Comparison of ENCODE assay signal across 1 cellular context in the genomic region with DNA sequence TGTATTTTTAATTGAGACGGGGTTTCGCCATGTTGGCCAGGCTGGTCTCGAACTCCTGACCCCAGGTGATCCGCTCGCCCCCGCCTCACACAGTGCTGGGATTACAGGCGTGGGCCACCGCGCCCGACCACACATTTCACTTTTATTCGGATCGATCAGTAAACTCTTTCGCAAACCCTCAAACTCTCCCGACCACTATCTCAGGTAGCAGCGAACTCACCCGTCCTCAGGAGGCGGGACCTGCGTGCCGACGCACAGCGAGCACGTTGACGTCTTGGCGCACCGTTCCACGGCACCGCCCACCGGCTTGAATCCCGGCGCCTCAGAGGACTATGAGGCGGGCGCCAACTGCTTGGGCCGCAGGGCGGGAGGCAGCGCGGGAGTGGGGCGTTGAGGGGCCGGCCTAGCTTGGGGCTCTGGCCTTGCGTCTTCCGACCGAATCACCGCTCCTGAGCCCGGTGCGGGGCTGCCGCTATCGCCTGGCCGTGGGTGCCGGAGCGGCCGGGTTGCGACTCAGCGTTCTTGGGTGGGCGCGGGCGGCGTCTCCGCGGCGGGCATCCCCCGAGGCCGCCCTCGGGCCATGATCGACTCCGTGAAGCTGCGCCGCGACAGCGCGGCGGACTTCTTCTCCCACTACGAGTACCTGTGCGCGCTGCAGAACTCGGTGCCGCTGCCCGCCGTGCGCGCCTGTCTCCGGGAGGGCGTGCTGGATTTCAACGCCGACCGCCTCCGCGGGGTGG.
A peak's percentile ranks its signal among the peaks of the same experiment; 100 is the strongest.
TF ChIP-seq lines count a peak whose summit lies in the region.

A gene with protein sequence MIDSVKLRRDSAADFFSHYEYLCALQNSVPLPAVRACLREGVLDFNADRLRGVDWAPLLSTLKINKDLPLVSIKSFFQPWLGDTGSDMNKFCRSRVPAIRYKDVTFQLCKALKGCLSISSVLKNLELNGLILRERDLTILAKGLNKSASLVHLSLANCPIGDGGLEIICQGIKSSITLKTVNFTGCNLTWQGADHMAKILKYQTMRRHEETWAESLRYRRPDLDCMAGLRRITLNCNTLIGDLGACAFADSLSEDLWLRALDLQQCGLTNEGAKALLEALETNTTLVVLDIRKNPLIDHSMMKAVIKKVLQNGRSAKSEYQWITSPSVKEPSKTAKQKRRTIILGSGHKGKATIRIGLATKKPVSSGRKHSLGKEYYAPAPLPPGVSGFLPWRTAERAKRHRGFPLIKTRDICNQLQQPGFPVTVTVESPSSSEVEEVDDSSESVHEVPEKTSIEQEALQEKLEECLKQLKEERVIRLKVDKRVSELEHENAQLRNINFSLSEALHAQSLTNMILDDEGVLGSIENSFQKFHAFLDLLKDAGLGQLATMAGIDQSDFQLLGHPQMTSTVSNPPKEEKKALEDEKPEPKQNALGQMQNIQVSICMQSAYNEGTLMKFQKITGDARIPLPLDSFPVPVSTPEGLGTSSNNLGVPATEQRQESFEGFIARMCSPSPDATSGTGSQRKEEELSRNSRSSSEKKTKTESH (plus strand): TSS at position 305 of the 740 bp plus-strand sequence. CDS start 276 bp downstream, at position 581.

TF ChIP-seq in HepG2, 621 proteins besides CTCF, POLR2A, EP300 and RAD21 (continued from another document and continues in another):
- TF ChIP-seq, protein P1, sequence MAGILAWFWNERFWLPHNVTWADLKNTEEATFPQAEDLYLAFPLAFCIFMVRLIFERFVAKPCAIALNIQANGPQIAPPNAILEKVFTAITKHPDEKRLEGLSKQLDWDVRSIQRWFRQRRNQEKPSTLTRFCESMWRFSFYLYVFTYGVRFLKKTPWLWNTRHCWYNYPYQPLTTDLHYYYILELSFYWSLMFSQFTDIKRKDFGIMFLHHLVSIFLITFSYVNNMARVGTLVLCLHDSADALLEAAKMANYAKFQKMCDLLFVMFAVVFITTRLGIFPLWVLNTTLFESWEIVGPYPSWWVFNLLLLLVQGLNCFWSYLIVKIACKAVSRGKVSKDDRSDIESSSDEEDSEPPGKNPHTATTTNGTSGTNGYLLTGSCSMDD (CRISPR knock-in tag; IDR thresholded peaks at IDR 0.05): no peak
- TF ChIP-seq, protein P2, sequence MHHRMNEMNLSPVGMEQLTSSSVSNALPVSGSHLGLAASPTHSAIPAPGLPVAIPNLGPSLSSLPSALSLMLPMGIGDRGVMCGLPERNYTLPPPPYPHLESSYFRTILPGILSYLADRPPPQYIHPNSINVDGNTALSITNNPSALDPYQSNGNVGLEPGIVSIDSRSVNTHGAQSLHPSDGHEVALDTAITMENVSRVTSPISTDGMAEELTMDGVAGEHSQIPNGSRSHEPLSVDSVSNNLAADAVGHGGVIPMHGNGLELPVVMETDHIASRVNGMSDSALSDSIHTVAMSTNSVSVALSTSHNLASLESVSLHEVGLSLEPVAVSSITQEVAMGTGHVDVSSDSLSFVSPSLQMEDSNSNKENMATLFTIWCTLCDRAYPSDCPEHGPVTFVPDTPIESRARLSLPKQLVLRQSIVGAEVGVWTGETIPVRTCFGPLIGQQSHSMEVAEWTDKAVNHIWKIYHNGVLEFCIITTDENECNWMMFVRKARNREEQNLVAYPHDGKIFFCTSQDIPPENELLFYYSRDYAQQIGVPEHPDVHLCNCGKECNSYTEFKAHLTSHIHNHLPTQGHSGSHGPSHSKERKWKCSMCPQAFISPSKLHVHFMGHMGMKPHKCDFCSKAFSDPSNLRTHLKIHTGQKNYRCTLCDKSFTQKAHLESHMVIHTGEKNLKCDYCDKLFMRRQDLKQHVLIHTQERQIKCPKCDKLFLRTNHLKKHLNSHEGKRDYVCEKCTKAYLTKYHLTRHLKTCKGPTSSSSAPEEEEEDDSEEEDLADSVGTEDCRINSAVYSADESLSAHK (CRISPR knock-in tag; IDR thresholded peaks at IDR 0.05; ENCODE audit: borderline replicate concordance): no peak
- TF ChIP-seq RORA (CRISPR knock-in tag; IDR thresholded peaks at IDR 0.05) (no peak), MED8 (CRISPR knock-in tag; IDR thresholded peaks at IDR 0.05; ENCODE audit: insufficient replicate concordance) (peak; percentile 83), MAFG (CRISPR knock-in tag; IDR thresholded peaks at IDR 0.05) (no peak), FOXK1 (CRISPR knock-in tag; IDR thresholded peaks at IDR 0.05; ENCODE audit: borderline replicate concordance, low read depth) (no peak; the same call in 1 of the 2 replicates), HNRNPLL (IDR thresholded peaks at IDR 0.05; ENCODE audit: low read depth, low read length, poor library complexity, severe bottlenecking) (peak; percentile 81), IKZF4 (CRISPR knock-in tag; IDR thresholded peaks at IDR 0.05; ENCODE audit: borderline replicate concordance, low read depth, not compliant biosample characterization) (peak; percentile 89), ZNF329 (CRISPR knock-in tag; IDR thresholded peaks at IDR 0.05; ENCODE audit: low read depth) (no peak), ZNF747 (CRISPR knock-in tag; IDR thresholded peaks at IDR 0.05; ENCODE audit: borderline replicate concordance) (peak; percentile 35; the same call in 1 of the 2 replicates), ZNF121 (CRISPR knock-in tag; IDR thresholded peaks at IDR 0.05) (peak; percentile 95), ZNF563 (CRISPR knock-in tag; IDR thresholded peaks at IDR 0.05) (peak; percentile 58; the same call in 1 of the 2 replicates), ARNT2 (CRISPR knock-in tag; IDR thresholded peaks at IDR 0.05; ENCODE audit: low read depth) (peak; percentile 71), NR3C1 (CRISPR knock-in tag; IDR thresholded peaks at IDR 0.05) (no peak), TCF7L2 (IDR thresholded peaks at IDR 0.05; ENCODE audit: low read depth, low read length) (no peak), KLF6 (CRISPR knock-in tag; IDR thresholded peaks at IDR 0.05) (no peak), ZNF441 (CRISPR knock-in tag; IDR thresholded peaks at IDR 0.05; ENCODE audit: borderline replicate concordance) (peak; percentile 62; the same call in 1 of the 2 replicates), ZNF598 (CRISPR knock-in tag; IDR thresholded peaks at IDR 0.05; ENCODE audit: borderline replicate concordance) (peak; percentile 30; the same call in 1 of the 2 replicates), REL (CRISPR knock-in tag; conservative IDR thresholded peaks at IDR 0.05) (peak; percentile 64; the same call in 1 of the 2 replicates), ZNF550 (CRISPR knock-in tag; IDR thresholded peaks at IDR 0.05; ENCODE audit: borderline replicate concordance) (no peak)
- TF ChIP-seq, protein P3, sequence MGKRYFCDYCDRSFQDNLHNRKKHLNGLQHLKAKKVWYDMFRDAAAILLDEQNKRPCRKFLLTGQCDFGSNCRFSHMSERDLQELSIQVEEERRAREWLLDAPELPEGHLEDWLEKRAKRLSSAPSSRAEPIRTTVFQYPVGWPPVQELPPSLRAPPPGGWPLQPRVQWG (CRISPR knock-in tag; IDR thresholded peaks at IDR 0.05; ENCODE audit: borderline replicate concordance, low read depth): no peak
- TF ChIP-seq, protein P4, sequence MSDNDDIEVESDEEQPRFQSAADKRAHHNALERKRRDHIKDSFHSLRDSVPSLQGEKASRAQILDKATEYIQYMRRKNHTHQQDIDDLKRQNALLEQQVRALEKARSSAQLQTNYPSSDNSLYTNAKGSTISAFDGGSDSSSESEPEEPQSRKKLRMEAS (IDR thresholded peaks at IDR 0.05): 0 out of 2 replicates have a peak, but pooled peaks have one; percentile 16
- TF ChIP-seq, protein P5, sequence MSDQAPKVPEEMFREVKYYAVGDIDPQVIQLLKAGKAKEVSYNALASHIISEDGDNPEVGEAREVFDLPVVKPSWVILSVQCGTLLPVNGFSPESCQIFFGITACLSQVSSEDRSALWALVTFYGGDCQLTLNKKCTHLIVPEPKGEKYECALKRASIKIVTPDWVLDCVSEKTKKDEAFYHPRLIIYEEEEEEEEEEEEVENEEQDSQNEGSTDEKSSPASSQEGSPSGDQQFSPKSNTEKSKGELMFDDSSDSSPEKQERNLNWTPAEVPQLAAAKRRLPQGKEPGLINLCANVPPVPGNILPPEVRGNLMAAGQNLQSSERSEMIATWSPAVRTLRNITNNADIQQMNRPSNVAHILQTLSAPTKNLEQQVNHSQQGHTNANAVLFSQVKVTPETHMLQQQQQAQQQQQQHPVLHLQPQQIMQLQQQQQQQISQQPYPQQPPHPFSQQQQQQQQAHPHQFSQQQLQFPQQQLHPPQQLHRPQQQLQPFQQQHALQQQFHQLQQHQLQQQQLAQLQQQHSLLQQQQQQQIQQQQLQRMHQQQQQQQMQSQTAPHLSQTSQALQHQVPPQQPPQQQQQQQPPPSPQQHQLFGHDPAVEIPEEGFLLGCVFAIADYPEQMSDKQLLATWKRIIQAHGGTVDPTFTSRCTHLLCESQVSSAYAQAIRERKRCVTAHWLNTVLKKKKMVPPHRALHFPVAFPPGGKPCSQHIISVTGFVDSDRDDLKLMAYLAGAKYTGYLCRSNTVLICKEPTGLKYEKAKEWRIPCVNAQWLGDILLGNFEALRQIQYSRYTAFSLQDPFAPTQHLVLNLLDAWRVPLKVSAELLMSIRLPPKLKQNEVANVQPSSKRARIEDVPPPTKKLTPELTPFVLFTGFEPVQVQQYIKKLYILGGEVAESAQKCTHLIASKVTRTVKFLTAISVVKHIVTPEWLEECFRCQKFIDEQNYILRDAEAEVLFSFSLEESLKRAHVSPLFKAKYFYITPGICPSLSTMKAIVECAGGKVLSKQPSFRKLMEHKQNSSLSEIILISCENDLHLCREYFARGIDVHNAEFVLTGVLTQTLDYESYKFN (CRISPR knock-in tag; conservative IDR thresholded peaks at IDR 0.05): peak; percentile 48; the same call in 1 of the 2 replicates
- TF ChIP-seq, protein P6, sequence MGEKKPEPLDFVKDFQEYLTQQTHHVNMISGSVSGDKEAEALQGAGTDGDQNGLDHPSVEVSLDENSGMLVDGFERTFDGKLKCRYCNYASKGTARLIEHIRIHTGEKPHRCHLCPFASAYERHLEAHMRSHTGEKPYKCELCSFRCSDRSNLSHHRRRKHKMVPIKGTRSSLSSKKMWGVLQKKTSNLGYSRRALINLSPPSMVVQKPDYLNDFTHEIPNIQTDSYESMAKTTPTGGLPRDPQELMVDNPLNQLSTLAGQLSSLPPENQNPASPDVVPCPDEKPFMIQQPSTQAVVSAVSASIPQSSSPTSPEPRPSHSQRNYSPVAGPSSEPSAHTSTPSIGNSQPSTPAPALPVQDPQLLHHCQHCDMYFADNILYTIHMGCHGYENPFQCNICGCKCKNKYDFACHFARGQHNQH (CRISPR knock-in tag; IDR thresholded peaks at IDR 0.05): peak; percentile 63
- TF ChIP-seq, protein P7, sequence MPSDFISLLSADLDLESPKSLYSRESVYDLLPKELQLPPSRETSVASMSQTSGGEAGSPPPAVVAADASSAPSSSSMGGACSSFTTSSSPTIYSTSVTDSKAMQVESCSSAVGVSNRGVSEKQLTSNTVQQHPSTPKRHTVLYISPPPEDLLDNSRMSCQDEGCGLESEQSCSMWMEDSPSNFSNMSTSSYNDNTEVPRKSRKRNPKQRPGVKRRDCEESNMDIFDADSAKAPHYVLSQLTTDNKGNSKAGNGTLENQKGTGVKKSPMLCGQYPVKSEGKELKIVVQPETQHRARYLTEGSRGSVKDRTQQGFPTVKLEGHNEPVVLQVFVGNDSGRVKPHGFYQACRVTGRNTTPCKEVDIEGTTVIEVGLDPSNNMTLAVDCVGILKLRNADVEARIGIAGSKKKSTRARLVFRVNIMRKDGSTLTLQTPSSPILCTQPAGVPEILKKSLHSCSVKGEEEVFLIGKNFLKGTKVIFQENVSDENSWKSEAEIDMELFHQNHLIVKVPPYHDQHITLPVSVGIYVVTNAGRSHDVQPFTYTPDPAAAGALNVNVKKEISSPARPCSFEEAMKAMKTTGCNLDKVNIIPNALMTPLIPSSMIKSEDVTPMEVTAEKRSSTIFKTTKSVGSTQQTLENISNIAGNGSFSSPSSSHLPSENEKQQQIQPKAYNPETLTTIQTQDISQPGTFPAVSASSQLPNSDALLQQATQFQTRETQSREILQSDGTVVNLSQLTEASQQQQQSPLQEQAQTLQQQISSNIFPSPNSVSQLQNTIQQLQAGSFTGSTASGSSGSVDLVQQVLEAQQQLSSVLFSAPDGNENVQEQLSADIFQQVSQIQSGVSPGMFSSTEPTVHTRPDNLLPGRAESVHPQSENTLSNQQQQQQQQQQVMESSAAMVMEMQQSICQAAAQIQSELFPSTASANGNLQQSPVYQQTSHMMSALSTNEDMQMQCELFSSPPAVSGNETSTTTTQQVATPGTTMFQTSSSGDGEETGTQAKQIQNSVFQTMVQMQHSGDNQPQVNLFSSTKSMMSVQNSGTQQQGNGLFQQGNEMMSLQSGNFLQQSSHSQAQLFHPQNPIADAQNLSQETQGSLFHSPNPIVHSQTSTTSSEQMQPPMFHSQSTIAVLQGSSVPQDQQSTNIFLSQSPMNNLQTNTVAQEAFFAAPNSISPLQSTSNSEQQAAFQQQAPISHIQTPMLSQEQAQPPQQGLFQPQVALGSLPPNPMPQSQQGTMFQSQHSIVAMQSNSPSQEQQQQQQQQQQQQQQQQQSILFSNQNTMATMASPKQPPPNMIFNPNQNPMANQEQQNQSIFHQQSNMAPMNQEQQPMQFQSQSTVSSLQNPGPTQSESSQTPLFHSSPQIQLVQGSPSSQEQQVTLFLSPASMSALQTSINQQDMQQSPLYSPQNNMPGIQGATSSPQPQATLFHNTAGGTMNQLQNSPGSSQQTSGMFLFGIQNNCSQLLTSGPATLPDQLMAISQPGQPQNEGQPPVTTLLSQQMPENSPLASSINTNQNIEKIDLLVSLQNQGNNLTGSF (CRISPR knock-in tag; IDR thresholded peaks at IDR 0.05): peak; percentile 76; the same call in 1 of the 2 replicates
- TF ChIP-seq, protein P8, sequence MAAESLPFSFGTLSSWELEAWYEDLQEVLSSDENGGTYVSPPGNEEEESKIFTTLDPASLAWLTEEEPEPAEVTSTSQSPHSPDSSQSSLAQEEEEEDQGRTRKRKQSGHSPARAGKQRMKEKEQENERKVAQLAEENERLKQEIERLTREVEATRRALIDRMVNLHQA (CRISPR knock-in tag; IDR thresholded peaks at IDR 0.05): no peak
- TF ChIP-seq, protein P9, sequence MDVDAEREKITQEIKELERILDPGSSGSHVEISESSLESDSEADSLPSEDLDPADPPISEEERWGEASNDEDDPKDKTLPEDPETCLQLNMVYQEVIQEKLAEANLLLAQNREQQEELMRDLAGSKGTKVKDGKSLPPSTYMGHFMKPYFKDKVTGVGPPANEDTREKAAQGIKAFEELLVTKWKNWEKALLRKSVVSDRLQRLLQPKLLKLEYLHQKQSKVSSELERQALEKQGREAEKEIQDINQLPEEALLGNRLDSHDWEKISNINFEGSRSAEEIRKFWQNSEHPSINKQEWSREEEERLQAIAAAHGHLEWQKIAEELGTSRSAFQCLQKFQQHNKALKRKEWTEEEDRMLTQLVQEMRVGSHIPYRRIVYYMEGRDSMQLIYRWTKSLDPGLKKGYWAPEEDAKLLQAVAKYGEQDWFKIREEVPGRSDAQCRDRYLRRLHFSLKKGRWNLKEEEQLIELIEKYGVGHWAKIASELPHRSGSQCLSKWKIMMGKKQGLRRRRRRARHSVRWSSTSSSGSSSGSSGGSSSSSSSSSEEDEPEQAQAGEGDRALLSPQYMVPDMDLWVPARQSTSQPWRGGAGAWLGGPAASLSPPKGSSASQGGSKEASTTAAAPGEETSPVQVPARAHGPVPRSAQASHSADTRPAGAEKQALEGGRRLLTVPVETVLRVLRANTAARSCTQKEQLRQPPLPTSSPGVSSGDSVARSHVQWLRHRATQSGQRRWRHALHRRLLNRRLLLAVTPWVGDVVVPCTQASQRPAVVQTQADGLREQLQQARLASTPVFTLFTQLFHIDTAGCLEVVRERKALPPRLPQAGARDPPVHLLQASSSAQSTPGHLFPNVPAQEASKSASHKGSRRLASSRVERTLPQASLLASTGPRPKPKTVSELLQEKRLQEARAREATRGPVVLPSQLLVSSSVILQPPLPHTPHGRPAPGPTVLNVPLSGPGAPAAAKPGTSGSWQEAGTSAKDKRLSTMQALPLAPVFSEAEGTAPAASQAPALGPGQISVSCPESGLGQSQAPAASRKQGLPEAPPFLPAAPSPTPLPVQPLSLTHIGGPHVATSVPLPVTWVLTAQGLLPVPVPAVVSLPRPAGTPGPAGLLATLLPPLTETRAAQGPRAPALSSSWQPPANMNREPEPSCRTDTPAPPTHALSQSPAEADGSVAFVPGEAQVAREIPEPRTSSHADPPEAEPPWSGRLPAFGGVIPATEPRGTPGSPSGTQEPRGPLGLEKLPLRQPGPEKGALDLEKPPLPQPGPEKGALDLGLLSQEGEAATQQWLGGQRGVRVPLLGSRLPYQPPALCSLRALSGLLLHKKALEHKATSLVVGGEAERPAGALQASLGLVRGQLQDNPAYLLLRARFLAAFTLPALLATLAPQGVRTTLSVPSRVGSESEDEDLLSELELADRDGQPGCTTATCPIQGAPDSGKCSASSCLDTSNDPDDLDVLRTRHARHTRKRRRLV (CRISPR knock-in tag; IDR thresholded peaks at IDR 0.05): 0 out of 2 replicates have a peak, but pooled peaks have one; percentile 55
